Comparison of ENCODE assay signal across 8 cellular contexts in genomic region chr11:19241260-19242183, GRCh38. TPM values are rescaled to one million over a fixed set of nuclear protein-coding genes. Genes with fewer than 3 reads are reported as not detected.
A peak's percentile ranks its signal among the peaks of the same experiment; 100 is the strongest.
DNase-seq lines count a peak whose midpoint lies in the region; ATAC-seq and TF ChIP-seq lines count a peak whose summit lies in the region.

No MANE protein-coding gene starts in this region.

- in situ Hi-C loops in gastrocnemius medialis (cut with MboI; ENCODE audit: low sequenced_read_pairs in 4 of 4), result no loop called here

- peaks cover 35 to 37% of the 10 kb centered on the region in 2 donors for H3K4me1 ChIP-seq in gastrocnemius medialis

- H3K4me1 Mint-ChIP-seq in IgD-negative memory B cell, result peaks cover 6 to 29% (median 13%) of the 10 kb centered on the region in 3 donors

- H3K27me3 Mint-ChIP-seq in IgD-negative memory B cell, result peaks cover 27% of the 10 kb centered on the region

- no peaks in the 10 kb centered on the region for H3K9me3 Mint-ChIP-seq in IgD-negative memory B cell

- peak overlapping the region; percentile 63 to 76 (median 68) for H3K4me3 ChIP-seq in gastrocnemius medialis

- no peaks in the 10 kb centered on the region for H3K36me3 Mint-ChIP-seq in IgD-negative memory B cell

- H3K27ac Mint-ChIP-seq in IgD-negative memory B cell, result peak overlapping the region in 2 of 3 donors; percentile 39 to 76

- H3K27me3 ChIP-seq in gastrocnemius medialis, result peaks cover 15 to 22% (median 17%) of the 10 kb centered on the region in 3 donors

- no peaks in the 10 kb centered on the region for H3K9me3 ChIP-seq in gastrocnemius medialis

- no peaks in the 10 kb centered on the region for H3K36me3 ChIP-seq in gastrocnemius medialis

- no peak for TF ChIP-seq POLR2A in gastrocnemius medialis (IDR thresholded peaks at IDR 0.05)

- H3K27ac ChIP-seq in gastrocnemius medialis, result no peak overlapping the region

- no peak for TF ChIP-seq CTCF in gastrocnemius medialis (IDR thresholded peaks at IDR 0.05 in 4 of 5, conservative IDR thresholded peaks at IDR 0.05 in 1 of 5)

- ATAC-seq in GM21786 (IDR thresholded peaks at IDR 0.05; ENCODE audit: unreplicated experiment), result peak; percentile 33
- ATAC-seq in left cardiac atrium, result peak; percentile 71 to 73
- no peak for ATAC-seq in gastrocnemius medialis

- DNase-seq in NCI-H345 (lab: John Stamatoyannopoulos, UW) (peak; percentile 46), NCI-H345 treated with DMSO at 0.1 percent for 48 hours (lab: John Stamatoyannopoulos, UW; ENCODE audit: unreplicated experiment) (no peak), left cardiac atrium (peak; percentile 33), gastrocnemius medialis (no peak), dedifferentiated amniotic fluid mesenchymal stem cell (ENCODE audit: extremely low spot score) (no peak)
- peak; percentile 7 to 28 (median 28) for DNase-seq in activated CD8-positive, alpha-beta memory T cell treated with anti-CD3 and anti-CD28 coated beads for 48 hours (ENCODE audit: low read depth in 2 of 3, low spot score in 2 of 3)

- H3K4me3 Mint-ChIP-seq in IgD-negative memory B cell, result peak overlapping the region; percentile 78 to 95 (median 94)

- intact Hi-C loops in left cardiac atrium (cut with DNase I) (loop anchor here in 1 of 2 donors (5.0 to 10.0 kb wide), 2 partner anchors 44 to 167 kb away; no protein-coding TSS in a partner anchor), gastrocnemius medialis (cut with DNase I; ENCODE audit: low total_unique reads) (loop anchor here (5.0 kb wide), 1 partner anchor 124 kb away; the partner anchor contains the start of gene ZDHHC13)

RNA-seq across cellular contexts. Expression of gene E2F8, which starts 0.8 kb away (rescaled TPM):
- polyA plus RNA-seq in IgD-negative memory B cell, result not detected
- total RNA-seq in left cardiac atrium (1 to 10 TPM; 3.4 to 4.2 TPM), gastrocnemius medialis (under 1 TPM in 3 of 4 donors, not detected in 1; 0.39 to 0.80 (median 0.78) TPM)

RNA-seq across cellular contexts. Expression of gene CSRP3, which starts 39.7 kb away (rescaled TPM):
- not detected for polyA plus RNA-seq in IgD-negative memory B cell
- total RNA-seq in left cardiac atrium (1,000 to 10,000 TPM; 1,159 to 1,289 TPM), gastrocnemius medialis (100 to 1,000 TPM in 2 of 4 donors, 10 to 100 TPM in 1, 1 to 10 TPM in 1; 2.2 to 300 (median 89.5) TPM)

Comparison
In these comparisons a context has a peak if more than half of its experiments do, and no peak if none do; other contexts are left out.
1. DNase-seq: peak in NCI-H345 (single experiment), activated CD8-positive, alpha-beta memory T cell treated with anti-CD3 and anti-CD28 coated beads for 48 hours (3 of 3) and left cardiac atrium (single experiment); none in NCI-H345 treated with DMSO at 0.1 percent for 48 hours (single experiment), gastrocnemius medialis (0 of 2) and dedifferentiated amniotic fluid mesenchymal stem cell (single experiment).
2. ATAC-seq: peak in GM21786 (single experiment) and left cardiac atrium (2 of 2); none in gastrocnemius medialis (0 of 2).